ENCODE assay signal across 12 cellular contexts in the genomic region with DNA sequence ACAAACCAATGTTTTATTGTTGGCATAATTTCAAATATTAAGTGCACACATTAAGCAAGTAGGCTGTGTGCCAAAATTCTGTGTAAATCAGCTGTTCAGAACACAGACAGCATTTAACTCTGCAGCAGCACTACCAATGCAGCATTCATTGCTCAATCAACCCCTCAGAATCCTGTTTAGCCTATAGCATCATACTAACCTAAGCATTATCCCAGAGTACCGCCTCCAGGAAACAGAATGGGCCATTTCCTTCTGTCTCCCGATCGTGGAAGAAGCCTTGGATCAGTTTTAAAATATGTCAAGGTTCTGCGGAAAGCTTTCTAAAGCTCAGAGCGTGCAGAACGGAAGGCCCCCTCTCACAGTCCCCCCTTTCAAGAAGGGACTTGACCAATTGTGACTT. TPM values are rescaled to one million over a fixed set of nuclear protein-coding genes. Genes with fewer than 3 reads are reported as not detected.
A peak's percentile ranks its signal among the peaks of the same experiment; 100 is the strongest.
DNase-seq lines count a peak whose midpoint lies in the region; ATAC-seq and TF ChIP-seq lines count a peak whose summit lies in the region.
"Had no signal": no experiment of that assay in that cellular context is flagged by ENCODE, and none has a peak within 500 bp of the region (broad histone marks: within the 10 kb centered on the region; RNA-seq: fewer than 3 reads in every experiment).

No MANE protein-coding gene starts in this region.

- peak overlapping the region; percentile 57 for H3K4me3 ChIP-seq in PC-3 (ENCODE audit: low read length)
- peak overlapping the region; percentile 6 to 64 (median 28) for H3K4me3 ChIP-seq in fibroblast of lung (replicated peaks in 1 of 4; ENCODE audit: control extremely low read depth in 1 of 4, insufficient read depth in 1 of 4, low read depth in 3 of 4, low read length in 4 of 4)
- H3K4me3 ChIP-seq in thyroid gland (replicated peaks in 1 of 3), result no peak overlapping the region
- H3K4me3 ChIP-seq: cardiac muscle cell had no signal

- H3K27ac ChIP-seq in PC-3 (ENCODE audit: low read length) (no peak overlapping the region), fibroblast of lung (ENCODE audit: insufficient read depth, low read length) (no peak overlapping the region), thyroid gland (no peak overlapping the region)
- H3K27ac ChIP-seq: cardiac muscle cell, parathyroid adenoma had no signal

- H3K79me2 ChIP-seq in PC-3 (ENCODE audit: low read length) (no peaks in the 10 kb centered on the region), fibroblast of lung (ENCODE audit: control insufficient read depth, insufficient read depth, low read length) (no peaks in the 10 kb centered on the region)
- H3K79me2 ChIP-seq: parathyroid adenoma had no signal

- H3K27me3 ChIP-seq in PC-3 (ENCODE audit: low read length) (peaks cover 18% of the 10 kb centered on the region), fibroblast of lung (ENCODE audit: control insufficient read depth, insufficient read depth, low read length) (no peaks in the 10 kb centered on the region), thyroid gland (no peaks in the 10 kb centered on the region)
- H3K27me3 ChIP-seq: cardiac muscle cell had no signal

- peak; percentile 19; the same call in 1 of the 2 replicates for ATAC-seq in PC-3

- no peaks in the 10 kb centered on the region for H3K36me3 ChIP-seq in PC-3 (ENCODE audit: low read depth, low read length)
- no peaks in the 10 kb centered on the region for H3K36me3 ChIP-seq in fibroblast of lung (ENCODE audit: control insufficient read depth, insufficient read depth, low read length)
- H3K36me3 ChIP-seq in thyroid gland, result no peaks in the 10 kb centered on the region
- H3K36me3 ChIP-seq: cardiac muscle cell had no signal

- DNase-seq in COR-L47 (lab: John Stamatoyannopoulos, UW) (peak; percentile 72), HEK293T (ENCODE audit: extremely low spot score) (peak; percentile 19), PC-3 (peak; percentile 50), fibroblast of lung (ENCODE audit: low read depth in 2 of 2) (peak in 1 of 2 donors; percentile 79), thyroid gland (no peak)
- no peak for DNase-seq in stimulated activated naive CD4-positive, alpha-beta T cell treated with Interleukin-2 at 50 U/mL for 16 hours (lab: John Stamatoyannopoulos, UW)
- no peak for DNase-seq in stimulated activated CD8-positive, alpha-beta memory T cell treated with anti-CD3 and anti-CD28 coated beads, Interleukin-4, amount 100 ng/mL, for 48 hours
- DNase-seq in activated naive CD4-positive, alpha-beta T cell (lab: John Stamatoyannopoulos, UW), result no peak

- no peak overlapping the region for H3K9ac ChIP-seq in PC-3 (ENCODE audit: low read length)
- H3K9ac ChIP-seq in fibroblast of lung (ENCODE audit: insufficient read depth, low read length), result no peak overlapping the region
- H3K9ac ChIP-seq: parathyroid adenoma had no signal

- TF ChIP-seq CTCF in PC-3 (conservative IDR thresholded peaks at IDR 0.05; ENCODE audit: low read depth, low read length) (no peak), fibroblast of lung (conservative IDR thresholded peaks at IDR 0.05 in 1 of 2, IDR thresholded peaks at IDR 0.05 in 1 of 2; ENCODE audit: low read depth in 1 of 2, low read length in 2 of 2) (no peak), thyroid gland (IDR thresholded peaks at IDR 0.05) (no peak)

- H3K9me3 ChIP-seq in PC-3 (ENCODE audit: low read length), result no peaks in the 10 kb centered on the region
- no peaks in the 10 kb centered on the region for H3K9me3 ChIP-seq in fibroblast of lung (ENCODE audit: control insufficient read depth, insufficient read depth, low read depth, low read length)
- H3K9me3 ChIP-seq in thyroid gland, result no peaks in the 10 kb centered on the region

- H3K4me1 ChIP-seq in PC-3 (ENCODE audit: insufficient read depth, low read length), result peaks cover 25% of the 10 kb centered on the region
- H3K4me1 ChIP-seq in fibroblast of lung (ENCODE audit: control insufficient read depth, extremely low read depth, insufficient read depth, low read length), result peaks cover 2% of the 10 kb centered on the region
- no peaks in the 10 kb centered on the region for H3K4me1 ChIP-seq in thyroid gland
- H3K4me1 ChIP-seq: parathyroid adenoma had no signal

- POLR2A ChIA-PET in HEK293T (lab: Yijun Ruan, JAX) (no interaction called here), PC-3 (lab: Charles Lee; ENCODE audit: unreplicated experiment) (interaction anchor here (0.6 kb wide), 1 partner anchor 121 kb away, joined by 3 read pairs; no protein-coding TSS in a partner anchor)

- H3K4me2 ChIP-seq in PC-3 (ENCODE audit: low read length), result peak overlapping the region; percentile 76
- H3K4me2 ChIP-seq in fibroblast of lung (ENCODE audit: extremely low read depth, insufficient read depth, low read length), result peak overlapping the region; percentile 90

- CTCF ChIA-PET in HEK293T (lab: Yijun Ruan, JAX) (interaction anchor here (1.2 to 2.1 kb wide), 7 partner anchors 10 to 182 kb away, joined by 3 to 14 read pairs (median 6); no protein-coding TSS in a partner anchor), PC-3 (lab: Charles Lee) (interaction anchor here (0.6 to 1.3 kb wide), 3 partner anchors 182 to 1043 kb away, joined by 3 to 8 read pairs (median 4); no protein-coding TSS in a partner anchor)

- no peaks in the 10 kb centered on the region for H3F3A ChIP-seq in PC-3 (ENCODE audit: low read length, unreplicated experiment)

- intact Hi-C loops in PC-3 (cut with micrococcal nuclease) (loop anchor here (10.0 kb wide), 1 partner anchor 452 kb away; no protein-coding TSS in a partner anchor), thyroid gland (cut with DNase I) (no loop called here)

- WGBS in thyroid gland, 2 donors, result 57 to 75% methylated on average over 6 of the region's 6 CpGs

- H4K20me1 ChIP-seq in PC-3 (ENCODE audit: low read length) (no peaks in the 10 kb centered on the region), fibroblast of lung (ENCODE audit: control insufficient read depth, extremely low read depth, insufficient read depth, low read length) (no peaks in the 10 kb centered on the region)

- BruUV-seq in PC-3 (replicated peaks; lab: Mats Ljungman, UMichigan), result no TSS peak

- H2AFZ ChIP-seq in PC-3 (ENCODE audit: low read length) (peak overlapping the region; percentile 73), fibroblast of lung (ENCODE audit: low read length) (peak overlapping the region; percentile 68)

- no peaks in the 10 kb centered on the region for H3K9me2 ChIP-seq in PC-3 (replicated peaks; ENCODE audit: low read length)

- no peak for TF ChIP-seq POLR2A in thyroid gland (IDR thresholded peaks at IDR 0.05)

TF ChIP-seq in HEK293T, 16 proteins besides CTCF, POLR2A, EP300 and RAD21:
- TF ChIP-seq SP1 (IDR thresholded peaks at IDR 0.05) (no peak), L3MBTL2 (conservative IDR thresholded peaks at IDR 0.05) (no peak), ZNF384 (IDR thresholded peaks at IDR 0.05) (no peak), CTBP1 (IDR thresholded peaks at IDR 0.05; ENCODE audit: borderline replicate concordance) (no peak), ARNT (IDR thresholded peaks at IDR 0.05) (no peak), FOXM1 (IDR thresholded peaks at IDR 0.05; ENCODE audit: borderline replicate concordance) (no peak), FOXA1 (IDR thresholded peaks at IDR 0.05) (no peak), NFRKB (IDR thresholded peaks at IDR 0.05) (no peak), FOXK2 (IDR thresholded peaks at IDR 0.05) (no peak), SUZ12 (IDR thresholded peaks at IDR 0.05) (no peak), LEF1 (IDR thresholded peaks at IDR 0.05; ENCODE audit: borderline replicate concordance) (no peak), BHLHE40 (IDR thresholded peaks at IDR 0.05; ENCODE audit: borderline replicate concordance) (no peak)
- TF ChIP-seq, protein P1, sequence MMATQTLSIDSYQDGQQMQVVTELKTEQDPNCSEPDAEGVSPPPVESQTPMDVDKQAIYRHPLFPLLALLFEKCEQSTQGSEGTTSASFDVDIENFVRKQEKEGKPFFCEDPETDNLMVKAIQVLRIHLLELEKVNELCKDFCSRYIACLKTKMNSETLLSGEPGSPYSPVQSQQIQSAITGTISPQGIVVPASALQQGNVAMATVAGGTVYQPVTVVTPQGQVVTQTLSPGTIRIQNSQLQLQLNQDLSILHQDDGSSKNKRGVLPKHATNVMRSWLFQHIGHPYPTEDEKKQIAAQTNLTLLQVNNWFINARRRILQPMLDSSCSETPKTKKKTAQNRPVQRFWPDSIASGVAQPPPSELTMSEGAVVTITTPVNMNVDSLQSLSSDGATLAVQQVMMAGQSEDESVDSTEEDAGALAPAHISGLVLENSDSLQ (IDR thresholded peaks at IDR 0.05), result no peak

RNA-seq across cellular contexts. Expression of a gene that starts 3.3 kb away (rescaled TPM):
- total RNA-seq in PC-3 (2014; rRNA removed) (not detected in 2 replicates), fibroblast of lung (0.26 TPM in 1 of 2 replicates, not detected in the other), thyroid gland (not detected)
- polyA plus RNA-seq in fibroblast of lung, result 0.07 TPM in 1 of 2 replicates, not detected in the other
- polyA plus RNA-seq in fibroblast of lung (2012), result not detected in 2 replicates
- not detected in 2 replicates for polyA minus RNA-seq in fibroblast of lung (ENCODE audit: low replicate concordance)
- total RNA-seq: Calu3, cardiac muscle cell, fibroblast of villous mesenchyme had no signal
- polyA plus RNA-seq: cardiac muscle cell had no signal

RNA-seq across cellular contexts. Expression of a gene that starts 31.1 kb away (rescaled TPM):
- total RNA-seq in PC-3 (2014; rRNA removed) (not detected in 2 replicates), fibroblast of lung (not detected in 2 replicates), thyroid gland (not detected)
- polyA plus RNA-seq in fibroblast of lung, result not detected in 2 replicates
- not detected in 2 replicates for polyA plus RNA-seq in fibroblast of lung (2012)
- polyA minus RNA-seq in fibroblast of lung (ENCODE audit: low replicate concordance), result not detected in 2 replicates
- total RNA-seq: Calu3, cardiac muscle cell, fibroblast of villous mesenchyme had no signal
- polyA plus RNA-seq: cardiac muscle cell had no signal

Comparison
In these comparisons a context has a peak if more than half of its experiments do, and no peak if none do; other contexts are left out.
1. DNase-seq: peak in COR-L47 (single experiment), HEK293T (single experiment) and PC-3 (single experiment); none in stimulated activated naive CD4-positive, alpha-beta T cell treated with Interleukin-2 at 50 U/mL for 16 hours (single experiment), thyroid gland (0 of 2), stimulated activated CD8-positive, alpha-beta memory T cell treated with anti-CD3 and anti-CD28 coated beads, Interleukin-4, amount 100 ng/mL, for 48 hours (single experiment) and activated naive CD4-positive, alpha-beta T cell (0 of 4).
2. H3K4me3 ChIP-seq: peak in PC-3 (single experiment) and fibroblast of lung (4 of 4); none in thyroid gland (0 of 3).